In the genomic region with DNA sequence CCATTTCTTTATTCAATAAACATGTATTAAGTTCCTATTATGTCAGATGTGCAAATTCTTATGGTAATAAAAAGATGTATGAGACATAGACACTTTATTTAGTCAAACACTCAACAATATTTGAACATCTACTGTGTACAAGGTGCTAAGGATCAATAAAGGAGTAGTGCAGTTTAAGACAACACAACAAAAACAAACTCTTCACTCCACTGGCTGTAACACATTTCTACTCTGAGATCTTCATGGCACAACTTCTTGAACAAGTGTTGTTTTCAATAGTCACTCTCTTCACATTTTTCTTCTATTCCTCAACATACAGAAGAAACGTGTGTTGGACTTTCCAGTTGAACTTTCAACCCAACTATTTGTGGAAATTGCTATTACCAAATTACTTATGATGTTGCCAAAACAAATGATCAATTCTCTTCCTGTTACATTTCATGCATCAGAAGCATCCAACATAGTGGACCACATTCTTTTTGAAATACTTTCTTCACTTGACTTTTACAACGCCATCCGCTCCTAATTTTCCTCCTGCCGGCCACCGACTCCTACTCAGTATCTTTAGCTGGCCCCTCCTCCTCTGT, we compare ENCODE assay signal across 40 cellular contexts. TPM values are rescaled to one million over a fixed set of nuclear protein-coding genes. Genes with fewer than 3 reads are reported as not detected.
"Had no signal": no experiment of that assay in that cellular context is flagged by ENCODE, and none has a peak within 500 bp of the region (broad histone marks: within the 10 kb centered on the region; RNA-seq: fewer than 3 reads in every experiment).

No MANE protein-coding gene starts in this region.

- H3K27me3 ChIP-seq: adrenal gland, ascending aorta, body of pancreas, brain microvascular endothelial cell, breast epithelium, cardiac muscle cell had no signal

- H3K4me1 ChIP-seq: adrenal gland, ascending aorta, body of pancreas, breast epithelium had no signal

- H3K4me3 ChIP-seq: adrenal gland, ascending aorta, body of pancreas, breast epithelium, cardiac muscle cell had no signal

- ATAC-seq: activated naive CD4-positive, alpha-beta T cell treated with anti-CD3 and anti-CD28 coated beads, Interleukin-2, amount 50 U/mL, for 72 hours; activated naive CD8-positive, alpha-beta T cell treated with anti-CD3 and anti-CD28 coated beads, Interleukin-2, amount 50 U/mL, for 24 hours; activated T-cell treated with anti-CD3 and anti-CD28 coated beads, Interleukin-2, amount 50 U/mL, for 4 hours; activated T-cell treated with anti-CD3 and anti-CD28 coated beads, Interleukin-2, amount 50 U/mL, for 72 hours; activated T-helper 17 cell treated with anti-CD3 and anti-CD28 coated beads, Interleukin-2, amount 50 U/mL, for 72 hours; body of pancreas had no signal

- H3K27ac ChIP-seq: adrenal gland, ascending aorta, body of pancreas, brain microvascular endothelial cell, cardiac muscle cell had no signal

- DNase-seq: activated effector memory CD4-positive, alpha-beta T cell treated with anti-CD3 and anti-CD28 coated beads, Interleukin-2, amount 50 U/mL, for 16 hours; activated effector memory CD4-positive, alpha-beta T cell treated with Interleukin-2 at 50 U/mL for 16 hours; activated gamma-delta T cell; activated gamma-delta T cell treated with Interleukin-2 at 50 U/mL for 16 hours; activated naive CD4-positive, alpha-beta T cell; activated naive CD4-positive, alpha-beta T cell treated with anti-CD3 and anti-CD28 coated beads for 36 hours; activated naive CD4-positive, alpha-beta T cell treated with anti-CD3 and anti-CD28 coated beads, Interleukin-2, amount 10 ng/mL, durations not matched to agents 7 days and 5 days; activated naive CD4-positive, alpha-beta T cell treated with anti-CD3 and anti-CD28 coated beads, Interleukin-2, amount 50 U/mL, for 16 hours; activated naive CD4-positive, alpha-beta T cell treated with Interleukin-2 at 50 U/mL for 16 hours; activated naive CD8-positive, alpha-beta T cell treated with anti-CD3 and anti-CD28 coated beads for 36 hours; activated naive CD8-positive, alpha-beta T cell treated with anti-CD3 and anti-CD28 coated beads, Interleukin-2, amount 10 ng/mL, durations not matched to agents 7 days and 5 days; activated naive CD8-positive, alpha-beta T cell treated with anti-CD3 and anti-CD28 coated beads, Interleukin-2, amount 50 U/mL, for 24 hours; activated T-cell treated with anti-CD3 and anti-CD28 coated beads, Interleukin-2, amount 50 U/mL, for 1 hour; activated T-cell treated with anti-CD3 and anti-CD28 coated beads, Interleukin-2, amount 50 U/mL, for 24 hours; activated T-cell treated with anti-CD3 and anti-CD28 coated beads, Interleukin-2, amount 50 U/mL, for 4 hours; activated T-cell treated with anti-CD3 and anti-CD28 coated beads, Interleukin-2, amount 50 U/mL, for 48 hours; activated T-cell treated with anti-CD3 and anti-CD28 coated beads, Interleukin-2, amount 50 U/mL, for 72 hours; adrenal gland; amniotic stem cell; amygdala; anterior cingulate cortex; aorta; body of pancreas; brain microvascular endothelial cell; caudate nucleus; central memory CD4-positive, alpha-beta T cell; cerebellar nuclear complex had no signal

- H3K9me3 ChIP-seq: adrenal gland, ascending aorta, body of pancreas, breast epithelium had no signal

- FAIRE-seq: astrocyte, bronchial epithelial cell had no signal

- H3K36me3 ChIP-seq: adrenal gland, ascending aorta, brain microvascular endothelial cell, breast epithelium, cardiac muscle cell had no signal

RNA-seq across cellular contexts. Expression of a gene that starts 25.4 kb away (rescaled TPM):
- total RNA-seq: activated naive CD4-positive, alpha-beta T cell treated with anti-CD3 and anti-CD28 coated beads for 36 hours; activated naive CD4-positive, alpha-beta T cell treated with anti-CD3 and anti-CD28 coated beads, Interleukin-2, amount 50 U/mL, for 72 hours; activated naive CD8-positive, alpha-beta T cell treated with anti-CD3 and anti-CD28 coated beads for 36 hours; activated naive CD8-positive, alpha-beta T cell treated with anti-CD3 and anti-CD28 coated beads, Interleukin-2, amount 10 ng/mL, durations not matched to agents 7 days and 5 days; activated T-cell treated with anti-CD3 and anti-CD28 coated beads, Interleukin-2, amount 50 U/mL, for 4 hours; activated T-cell treated with anti-CD3 and anti-CD28 coated beads, Interleukin-2, amount 50 U/mL, for 72 hours; activated T-helper 1 cell treated with anti-CD3 and anti-CD28 coated beads, Interleukin-12 subunit alpha, Interleukin-12 subunit beta, Interleukin-2, Interleukin-4 antibody, amounts not matched to agents 30 ng/mL and 10 ng/mL and 1 ng/mL, durations not matched to agents 14 hours and 24 hours and 36 hours; activated T-helper 17 cell treated with anti-CD3 and anti-CD28 coated beads, Interleukin-2, amount 50 U/mL, for 72 hours; activated T-helper 2 cell treated with anti-CD3 and anti-CD28 coated beads, Interferon-gamma antibody, Interleukin-2, Interleukin-4, amounts not matched to agents 10 μg/mL and 5 μg/mL and 100 μg/mL, durations not matched to agents 14 hours and 24 hours and 36 hours; aorta; ascending aorta; body of pancreas; breast epithelium; bronchial epithelial cell; cardiac septum; cerebellum; chondrocyte had no signal
- polyA plus RNA-seq: adipose tissue, aorta had no signal
